Comparison of ENCODE assay signal across 19 cellular contexts in genomic region chr15:78282324-78282723, GRCh38. TPM values are rescaled to one million over a fixed set of nuclear protein-coding genes. Genes with fewer than 3 reads are reported as not detected.
DNase-seq lines count a peak whose midpoint lies in the region; ATAC-seq lines count a peak whose summit lies in the region.
"Had no signal": no experiment of that assay in that cellular context is flagged by ENCODE, and none has a peak within 500 bp of the region (broad histone marks: within the 10 kb centered on the region; RNA-seq: fewer than 3 reads in every experiment).

No MANE protein-coding gene starts in this region.

- no peaks in the 10 kb centered on the region for H3K9me3 Mint-ChIP-seq in T-helper 1 cell treated with Interleukin-12 subunit alpha and Interleukin-12 subunit beta and Interleukin-4 antibody, amounts not matched to agents 30 μg/mL and 1 μg/mL, for 36 hours
- no peaks in the 10 kb centered on the region for H3K9me3 Mint-ChIP-seq in CD4-positive, CD25-positive, alpha-beta regulatory T cell
- no peaks in the 10 kb centered on the region for H3K9me3 Mint-ChIP-seq in activated T-helper 17 cell treated with anti-CD3 and anti-CD28 coated beads, Interleukin-2, amount 50 U/mL, for 72 hours
- H3K9me3 Mint-ChIP-seq: IgD-negative memory B cell had no signal

- H3K4me3 Mint-ChIP-seq in T-helper 1 cell treated with Interleukin-12 subunit alpha and Interleukin-12 subunit beta and Interleukin-4 antibody, amounts not matched to agents 30 μg/mL and 1 μg/mL, for 36 hours: no peak overlapping the region
- H3K4me3 Mint-ChIP-seq in CD4-positive, CD25-positive, alpha-beta regulatory T cell: no peak overlapping the region
- H3K4me3 Mint-ChIP-seq in activated T-helper 17 cell treated with anti-CD3 and anti-CD28 coated beads, Interleukin-2, amount 50 U/mL, for 72 hours: no peak overlapping the region
- H3K4me3 Mint-ChIP-seq: IgD-negative memory B cell had no signal

- peak overlapping the region; percentile 49 for H3K27ac Mint-ChIP-seq in T-helper 1 cell treated with Interleukin-12 subunit alpha and Interleukin-12 subunit beta and Interleukin-4 antibody, amounts not matched to agents 30 μg/mL and 1 μg/mL, for 36 hours
- peak overlapping the region in 2 of 3 donors; percentile 69 to 70 for H3K27ac Mint-ChIP-seq in CD4-positive, CD25-positive, alpha-beta regulatory T cell
- peak overlapping the region; percentile 7 for H3K27ac Mint-ChIP-seq in activated T-helper 17 cell treated with anti-CD3 and anti-CD28 coated beads, Interleukin-2, amount 50 U/mL, for 72 hours
- H3K27ac Mint-ChIP-seq: IgD-negative memory B cell had no signal

- no peak overlapping the region for H3K4me3 ChIP-seq in CD4-positive, CD25-positive, alpha-beta regulatory T cell (ENCODE audit: low read depth, low read length)

- H3K4me1 Mint-ChIP-seq in T-helper 1 cell treated with Interleukin-12 subunit alpha and Interleukin-12 subunit beta and Interleukin-4 antibody, amounts not matched to agents 30 μg/mL and 1 μg/mL, for 36 hours (ENCODE audit: low read depth): peaks cover 3% of the 10 kb centered on the region
- peaks cover 0 to 5% (median 0%) of the 10 kb centered on the region in 4 donors for H3K4me1 Mint-ChIP-seq in CD4-positive, CD25-positive, alpha-beta regulatory T cell
- no peaks in the 10 kb centered on the region for H3K4me1 Mint-ChIP-seq in activated T-helper 17 cell treated with anti-CD3 and anti-CD28 coated beads, Interleukin-2, amount 50 U/mL, for 72 hours

- peaks cover 78% of the 10 kb centered on the region for H3K36me3 ChIP-seq in CD4-positive, CD25-positive, alpha-beta regulatory T cell (ENCODE audit: control insufficient read depth, insufficient read depth, low read length)

- DNase-seq in T-helper 1 cell (no peak), glomerular visceral epithelial cell (ENCODE audit: extremely low spot score) (peak; percentile 21), DMS79 (lab: John Stamatoyannopoulos, UW) (no peak)
- DNase-seq in CD4-positive, CD25-positive, alpha-beta regulatory T cell: no peak
- DNase-seq: C1 segment of cervical spinal cord, NCI-H1105 treated with DMSO at 0.1 percent for 48 hours, NCI-H187, NCI-H446, NCI-H69, RPMI8226, SIG-M5 had no signal

- peaks cover 33% of the 10 kb centered on the region for H3K36me3 Mint-ChIP-seq in T-helper 1 cell treated with Interleukin-12 subunit alpha and Interleukin-12 subunit beta and Interleukin-4 antibody, amounts not matched to agents 30 μg/mL and 1 μg/mL, for 36 hours (ENCODE audit: low read depth)
- H3K36me3 Mint-ChIP-seq in CD4-positive, CD25-positive, alpha-beta regulatory T cell: peaks cover 42% of the 10 kb centered on the region
- H3K36me3 Mint-ChIP-seq in activated T-helper 17 cell treated with anti-CD3 and anti-CD28 coated beads, Interleukin-2, amount 50 U/mL, for 72 hours (ENCODE audit: low read depth): peaks cover 93% of the 10 kb centered on the region

- H3K27me3 ChIP-seq in CD4-positive, CD25-positive, alpha-beta regulatory T cell (ENCODE audit: control insufficient read depth, insufficient read depth, low read length): no peaks in the 10 kb centered on the region

- H3K27ac ChIP-seq in CD4-positive, CD25-positive, alpha-beta regulatory T cell (ENCODE audit: insufficient read depth, low read length, poor library complexity, severe bottlenecking): no peak overlapping the region

- no peaks in the 10 kb centered on the region for H3K9me3 ChIP-seq in CD4-positive, CD25-positive, alpha-beta regulatory T cell (ENCODE audit: control insufficient read depth in 2 of 2, low read length in 2 of 2)

- no peak for ATAC-seq in CD4-positive, CD25-positive, alpha-beta regulatory T cell (ENCODE audit: low read depth in 2 of 2)
- ATAC-seq in activated T-helper 17 cell treated with anti-CD3 and anti-CD28 coated beads, Interleukin-2, amount 50 U/mL, for 72 hours (replicated peaks): no peak
- ATAC-seq in GM19395 (IDR thresholded peaks at IDR 0.05; ENCODE audit: unreplicated experiment) (no peak), GM18517 (IDR thresholded peaks at IDR 0.05; ENCODE audit: unreplicated experiment) (no peak)

- H3K27me3 Mint-ChIP-seq in T-helper 1 cell treated with Interleukin-12 subunit alpha and Interleukin-12 subunit beta and Interleukin-4 antibody, amounts not matched to agents 30 μg/mL and 1 μg/mL, for 36 hours (ENCODE audit: low read depth): no peaks in the 10 kb centered on the region
- no peaks in the 10 kb centered on the region for H3K27me3 Mint-ChIP-seq in CD4-positive, CD25-positive, alpha-beta regulatory T cell
- H3K27me3 Mint-ChIP-seq in activated T-helper 17 cell treated with anti-CD3 and anti-CD28 coated beads, Interleukin-2, amount 50 U/mL, for 72 hours: no peaks in the 10 kb centered on the region
- H3K27me3 Mint-ChIP-seq: IgD-negative memory B cell had no signal

- no peaks in the 10 kb centered on the region for H3K4me1 ChIP-seq in CD4-positive, CD25-positive, alpha-beta regulatory T cell (ENCODE audit: control insufficient read depth, insufficient read depth, low read length, poor library complexity, severe bottlenecking)

RNA-seq across cellular contexts. Expression of gene SKIC8, which starts 17.1 kb away (rescaled TPM):
- 25.0 TPM for total RNA-seq in CD4-positive, CD25-positive, alpha-beta regulatory T cell
- polyA plus RNA-seq in CD4-positive, CD25-positive, alpha-beta regulatory T cell: 10 to 100 TPM; 86.2 to 97.4 (median 91.1) TPM
- total RNA-seq in activated T-helper 17 cell treated with anti-CD3 and anti-CD28 coated beads, Interleukin-2, amount 50 U/mL, for 72 hours: 10 to 100 TPM; 33.7 to 54.7 TPM

RNA-seq across cellular contexts. Expression of gene DNAJA4, which starts 18.0 kb away (rescaled TPM):
- total RNA-seq in CD4-positive, CD25-positive, alpha-beta regulatory T cell: 33.2 TPM
- polyA plus RNA-seq in CD4-positive, CD25-positive, alpha-beta regulatory T cell: 10 to 100 TPM in 1 of 4 donors, 1 to 10 TPM in 3; 9.5 to 11.6 (median 9.9) TPM
- 10 to 100 TPM; 30.2 to 49.9 TPM for total RNA-seq in activated T-helper 17 cell treated with anti-CD3 and anti-CD28 coated beads, Interleukin-2, amount 50 U/mL, for 72 hours
- total RNA-seq: HT1080, LHCN-M2 had no signal

RNA-seq across cellular contexts. Expression of gene ACSBG1, which starts 48.0 kb away (rescaled TPM):
- 0.25 TPM for total RNA-seq in CD4-positive, CD25-positive, alpha-beta regulatory T cell
- under 1 TPM in 1 of 4 donors, not detected in 3; 0.06 TPM for polyA plus RNA-seq in CD4-positive, CD25-positive, alpha-beta regulatory T cell
- not detected for total RNA-seq in activated T-helper 17 cell treated with anti-CD3 and anti-CD28 coated beads, Interleukin-2, amount 50 U/mL, for 72 hours
- total RNA-seq: Daoy had no signal
- polyA plus RNA-seq: IgD-negative memory B cell had no signal

RNA-seq across cellular contexts. Expression of gene CRABP1, which starts 57.8 kb away (rescaled TPM):
- not detected for total RNA-seq in CD4-positive, CD25-positive, alpha-beta regulatory T cell
- not detected for polyA plus RNA-seq in CD4-positive, CD25-positive, alpha-beta regulatory T cell
- not detected for total RNA-seq in activated T-helper 17 cell treated with anti-CD3 and anti-CD28 coated beads, Interleukin-2, amount 50 U/mL, for 72 hours
- total RNA-seq: HT1080, LHCN-M2 had no signal
- polyA plus RNA-seq: IgD-negative memory B cell had no signal

Comparison
In these comparisons a context has a peak if more than half of its experiments do, and no peak if none do; other contexts are left out.
1. H3K27ac Mint-ChIP-seq: peak in every context shown above with its lines; median percentile 70 in CD4-positive, CD25-positive, alpha-beta regulatory T cell; 49 in T-helper 1 cell treated with Interleukin-12 subunit alpha and Interleukin-12 subunit beta and Interleukin-4 antibody, amounts not matched to agents 30 μg/mL and 1 μg/mL, for 36 hours; 7 in activated T-helper 17 cell treated with anti-CD3 and anti-CD28 coated beads, Interleukin-2, amount 50 U/mL, for 72 hours.